In genomic region chr7:133829336-133829897, GRCh38 we compare ENCODE assay signal across 16 cellular contexts.
DNase-seq lines count a peak whose midpoint lies in the region; TF ChIP-seq lines count a peak whose summit lies in the region.
"Had no signal": no experiment of that assay in that cellular context is flagged by ENCODE, and none has a peak within 500 bp of the region (broad histone marks: within the 10 kb centered on the region; RNA-seq: fewer than 3 reads in every experiment).

No MANE protein-coding gene starts in this region.

- H3K27ac ChIP-seq in GM23248: no peak overlapping the region
- peak overlapping the region in 1 of 2 experiments; percentile 80; a peak in 2 of 4 replicates for H3K27ac ChIP-seq in SK-N-SH (ENCODE audit: low read depth in 2 of 2, low read length in 1 of 2)
- H3K27ac ChIP-seq in smooth muscle cell (ENCODE audit: low read depth): peak overlapping the region; percentile 60
- H3K27ac ChIP-seq in RWPE1: no peak overlapping the region
- H3K27ac ChIP-seq: BLaER1 treated with 17β-estradiol and CSF1 and Interleukin-3, amounts not matched to agents 10 nM and 100 nM; ovary; thoracic aorta had no signal

- no peak overlapping the region for H3K9ac ChIP-seq in GM23248
- H3K9ac ChIP-seq in SK-N-SH: no peak overlapping the region
- H3K9ac ChIP-seq in smooth muscle cell (ENCODE audit: low read depth): peak overlapping the region; percentile 45
- H3K9ac ChIP-seq: BLaER1 treated with 17β-estradiol and CSF1 and Interleukin-3, amounts not matched to agents 10 nM and 100 nM had no signal

- TF ChIP-seq RAD21 in SK-N-SH (IDR thresholded peaks at IDR 0.05; ENCODE audit: low read length): no peak

- H3K4me1 ChIP-seq in GM23248 (ENCODE audit: insufficient read depth) (0 out of 2 replicates have a peak, but pooled peaks cover 10% of the 10 kb centered on the region), SK-N-SH (ENCODE audit: control insufficient read depth in 1 of 2, insufficient read depth in 2 of 2, low read depth in 1 of 2, low read length in 1 of 2) (peaks cover 0 to 29% of the 10 kb centered on the region in 2 experiments; a peak in 2 of 4 replicates), smooth muscle cell (ENCODE audit: low read depth) (no peaks in the 10 kb centered on the region)
- H3K4me1 ChIP-seq: BLaER1 treated with 17β-estradiol and CSF1 and Interleukin-3, amounts not matched to agents 10 nM and 100 nM had no signal

- CTCF ChIA-PET in SK-N-SH (lab: Yijun Ruan, JAX) (interaction anchor here (1.0 to 5.2 kb wide), 8 partner anchors 9 to 528 kb away, joined by 3 to 23 read pairs (median 4); no protein-coding TSS in a partner anchor), RWPE1 (lab: Yijun Ruan, JAX) (no interaction called here)
- CTCF ChIA-PET in activated CD4-positive, alpha-beta memory T cell treated with anti-CD3 and anti-CD28 coated beads, Interleukin-2, amount 10 ng/mL, durations not matched to agents 7 days and 5 days (lab: Charles Lee): interaction anchor here (1.2 kb wide), 1 partner anchor 37 kb away, joined by 3 read pairs; no protein-coding TSS in a partner anchor

- H3K4me3 Mint-ChIP-seq in activated CD4-positive, alpha-beta memory T cell treated with anti-CD3 and anti-CD28 coated beads, Interleukin-2, amount 10 ng/mL, durations not matched to agents 7 days and 5 days: no peak overlapping the region
- H3K4me3 Mint-ChIP-seq: activated naive CD4-positive, alpha-beta T cell treated with anti-CD3 and anti-CD28 coated beads for 36 hours had no signal

- no peaks in the 10 kb centered on the region for H3K4me1 Mint-ChIP-seq in activated CD4-positive, alpha-beta memory T cell treated with anti-CD3 and anti-CD28 coated beads, Interleukin-2, amount 10 ng/mL, durations not matched to agents 7 days and 5 days

- H4K20me1 ChIP-seq in GM23248 (ENCODE audit: insufficient read depth): no peaks in the 10 kb centered on the region
- H4K20me1 ChIP-seq in SK-N-SH (ENCODE audit: insufficient read depth): no peaks in the 10 kb centered on the region
- no peaks in the 10 kb centered on the region for H4K20me1 ChIP-seq in smooth muscle cell (ENCODE audit: low read depth)
- H4K20me1 ChIP-seq: BLaER1 treated with 17β-estradiol and CSF1 and Interleukin-3, amounts not matched to agents 10 nM and 100 nM had no signal

- WGBS in GM23248 (ENCODE audit: low coverage in 1 of 2, low lambda C conversion rate in 2 of 2, missing lambda C conversion rate in 2 of 2), 2 experiments: 43 to 50% methylated on average over 4 of the region's 4 CpGs
- WGBS in SK-N-SH (ENCODE audit: low lambda C conversion rate): 69% methylated on average over 4 of the region's 4 CpGs
- 38% methylated on average over 4 of the region's 4 CpGs for WGBS in smooth muscle cell (ENCODE audit: low lambda C conversion rate)

- H3K36me3 ChIP-seq in GM23248 (ENCODE audit: low read depth) (no peaks in the 10 kb centered on the region), SK-N-SH (replicated peaks in 1 of 2; ENCODE audit: control insufficient read depth in 1 of 2, insufficient read depth in 2 of 2, low read length in 1 of 2) (peaks cover 20 to 38% of the 10 kb centered on the region in 2 experiments), smooth muscle cell (ENCODE audit: low read depth) (no peaks in the 10 kb centered on the region)
- H3K36me3 ChIP-seq: ovary, thoracic aorta had no signal

- no peak overlapping the region for H3K27ac Mint-ChIP-seq in activated CD4-positive, alpha-beta memory T cell treated with anti-CD3 and anti-CD28 coated beads, Interleukin-2, amount 10 ng/mL, durations not matched to agents 7 days and 5 days
- H3K27ac Mint-ChIP-seq: activated naive CD4-positive, alpha-beta T cell treated with anti-CD3 and anti-CD28 coated beads for 36 hours had no signal

- TF ChIP-seq CTCF in SK-N-SH (IDR thresholded peaks at IDR 0.05) (no peak), smooth muscle cell (IDR thresholded peaks at IDR 0.05; ENCODE audit: borderline replicate concordance, insufficient read depth, poor library complexity, severe bottlenecking) (no peak), RWPE1 (conservative IDR thresholded peaks at IDR 0.05; ENCODE audit: low read depth) (no peak)

- peaks cover 8% of the 10 kb centered on the region for H3K9me3 Mint-ChIP-seq in activated CD4-positive, alpha-beta memory T cell treated with anti-CD3 and anti-CD28 coated beads, Interleukin-2, amount 10 ng/mL, durations not matched to agents 7 days and 5 days

- POLR2A ChIA-PET in SK-N-SH (lab: Yijun Ruan, JAX) (no interaction called here), RWPE1 (lab: Yijun Ruan, JAX; ENCODE audit: low non-redundant PET) (no interaction called here)
- POLR2A ChIA-PET in activated CD4-positive, alpha-beta memory T cell treated with anti-CD3 and anti-CD28 coated beads, Interleukin-2, amount 10 ng/mL, durations not matched to agents 7 days and 5 days (lab: Charles Lee): no interaction called here

- TF ChIP-seq EP300 in SK-N-SH (IDR thresholded peaks at IDR 0.05; ENCODE audit: borderline replicate concordance in 1 of 2, low read depth in 1 of 2, low read length in 1 of 2): no peak

- no peak overlapping the region for H2AFZ ChIP-seq in GM23248
- H2AFZ ChIP-seq in SK-N-SH (ENCODE audit: low read depth): no peak overlapping the region
- H2AFZ ChIP-seq in smooth muscle cell (ENCODE audit: low read depth): no peak overlapping the region

- H3K9me2 ChIP-seq in GM23248 (ENCODE audit: insufficient read depth) (no peaks in the 10 kb centered on the region), SK-N-SH (no peaks in the 10 kb centered on the region)

- H3K27me3 Mint-ChIP-seq in activated CD4-positive, alpha-beta memory T cell treated with anti-CD3 and anti-CD28 coated beads, Interleukin-2, amount 10 ng/mL, durations not matched to agents 7 days and 5 days: no peaks in the 10 kb centered on the region

- in situ Hi-C loops in GM23248 (cut with MboI): no loop called here

- no peaks in the 10 kb centered on the region for H3K79me2 ChIP-seq in GM23248 (ENCODE audit: insufficient read depth)
- no peaks in the 10 kb centered on the region for H3K79me2 ChIP-seq in SK-N-SH (ENCODE audit: insufficient read depth)
- no peaks in the 10 kb centered on the region for H3K79me2 ChIP-seq in smooth muscle cell (ENCODE audit: low read depth)

- no peaks in the 10 kb centered on the region for H3K36me3 Mint-ChIP-seq in activated CD4-positive, alpha-beta memory T cell treated with anti-CD3 and anti-CD28 coated beads, Interleukin-2, amount 10 ng/mL, durations not matched to agents 7 days and 5 days (ENCODE audit: low read depth)

- H3K4me2 ChIP-seq in GM23248 (ENCODE audit: unreplicated experiment): no peak overlapping the region
- H3K4me2 ChIP-seq in SK-N-SH: no peak overlapping the region
- H3K4me2 ChIP-seq in smooth muscle cell: no peak overlapping the region
- H3K4me2 ChIP-seq: BLaER1 treated with 17β-estradiol and CSF1 and Interleukin-3, amounts not matched to agents 10 nM and 100 nM had no signal

- H3K27me3 ChIP-seq in GM23248 (replicated peaks; ENCODE audit: insufficient read depth) (no peaks in the 10 kb centered on the region), SK-N-SH (ENCODE audit: insufficient read depth) (no peaks in the 10 kb centered on the region), smooth muscle cell (ENCODE audit: low read depth) (no peaks in the 10 kb centered on the region)
- H3K27me3 ChIP-seq: BLaER1 treated with 17β-estradiol and CSF1 and Interleukin-3, amounts not matched to agents 10 nM and 100 nM; ovary had no signal

- DNase-seq in GM23248 (peak; percentile 40), SK-N-SH (no peak), fibroblast of peridontal ligament (ENCODE audit: extremely low read depth) (peak; percentile 21), smooth muscle cell (lab: John Stamatoyannopoulos, UW; ENCODE audit: unreplicated experiment) (no peak), DMS53 treated with DMSO at 0.1 percent for 48 hours (lab: John Stamatoyannopoulos, UW; ENCODE audit: unreplicated experiment) (no peak), RWPE1 (ENCODE audit: low spot score) (no peak)
- no peak for DNase-seq in activated CD4-positive, alpha-beta memory T cell treated with anti-CD3 and anti-CD28 coated beads, Interleukin-2, amount 10 ng/mL, durations not matched to agents 7 days and 5 days
- DNase-seq: activated naive CD4-positive, alpha-beta T cell treated with anti-CD3 and anti-CD28 coated beads for 36 hours; hippocampal formation; Karpas-422; NCI-H1417 treated with DMSO at 0.1 percent for 48 hours; small intestine; T-helper 2 cell had no signal

- H3F3A ChIP-seq in GM23248 (ENCODE audit: insufficient read depth) (no peaks in the 10 kb centered on the region), SK-N-SH (replicated peaks; ENCODE audit: insufficient read depth) (no peaks in the 10 kb centered on the region), smooth muscle cell (ENCODE audit: low read depth) (no peaks in the 10 kb centered on the region)

- no peak overlapping the region for H3K4me3 ChIP-seq in GM23248
- H3K4me3 ChIP-seq in SK-N-SH (ENCODE audit: low read depth in 2 of 2, low read length in 1 of 2): no peak overlapping the region
- H3K4me3 ChIP-seq in smooth muscle cell: no peak overlapping the region
- H3K4me3 ChIP-seq: BLaER1 treated with 17β-estradiol and CSF1 and Interleukin-3, amounts not matched to agents 10 nM and 100 nM; ovary; thoracic aorta had no signal

- H3K9me3 ChIP-seq in GM23248 (ENCODE audit: low read depth) (no peaks in the 10 kb centered on the region), SK-N-SH (0 out of 2 replicates have a peak, but pooled peaks cover 5% of the 10 kb centered on the region), smooth muscle cell (replicated peaks; ENCODE audit: low read depth) (no peaks in the 10 kb centered on the region)
- H3K9me3 ChIP-seq: ovary, thoracic aorta had no signal

TF ChIP-seq in SK-N-SH, 30 proteins besides CTCF, POLR2A, EP300 and RAD21 (continues in another document):
- TF ChIP-seq FOSL2 (IDR thresholded peaks at IDR 0.05; ENCODE audit: borderline replicate concordance, low read depth): peak; percentile 18; the same call in 1 of the 2 replicates
- no peak for TF ChIP-seq FOXM1 (IDR thresholded peaks at IDR 0.05; ENCODE audit: low read depth)
- peak; percentile 19; the same call in 1 of the 2 replicates for TF ChIP-seq TCF12 (IDR thresholded peaks at IDR 0.05)
- TF ChIP-seq SMC3 (IDR thresholded peaks at IDR 0.05; ENCODE audit: low read depth, low read length): no peak
- no peak for TF ChIP-seq USF1 (IDR thresholded peaks at IDR 0.05; ENCODE audit: borderline replicate concordance, low read depth)

Comparison
In these comparisons a context has a peak if more than half of its experiments do, and no peak if none do; other contexts are left out.
1. DNase-seq: peak in GM23248 (single experiment) and fibroblast of peridontal ligament (single experiment); none in SK-N-SH (single experiment), smooth muscle cell (single experiment), DMS53 treated with DMSO at 0.1 percent for 48 hours (single experiment), activated CD4-positive, alpha-beta memory T cell treated with anti-CD3 and anti-CD28 coated beads, Interleukin-2, amount 10 ng/mL, durations not matched to agents 7 days and 5 days (single experiment) and RWPE1 (single experiment).